In the genomic region with DNA sequence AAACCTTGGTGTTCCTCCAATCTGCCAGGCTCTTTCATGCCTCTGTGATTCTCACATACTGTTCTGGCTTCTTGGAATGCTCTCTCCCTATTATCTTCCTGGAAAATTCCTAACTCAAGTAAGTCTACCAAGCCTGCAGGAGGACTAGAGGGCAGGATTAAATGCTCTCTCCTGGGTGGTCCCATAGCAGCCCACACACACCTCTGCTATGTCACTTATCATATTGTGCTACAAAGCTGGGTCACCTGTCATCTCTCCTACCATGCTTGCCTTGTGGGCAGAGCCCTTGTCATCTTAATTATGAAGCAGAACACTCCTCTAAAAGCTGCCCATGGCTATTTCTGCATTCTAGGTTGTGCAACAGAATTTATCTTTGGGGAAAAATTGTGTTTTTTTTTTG, we compare ENCODE assay signal across 1 cellular context.
TF ChIP-seq lines count a peak whose summit lies in the region.

No MANE protein-coding gene starts in this region.

TF ChIP-seq in K562, 482 proteins besides CTCF, POLR2A, EP300 and RAD21 (continued from another document):
- TF ChIP-seq RBFOX2 (IDR thresholded peaks at IDR 0.05; ENCODE audit: low read depth, low read length): no peak
- TF ChIP-seq ZNF316 (IDR thresholded peaks at IDR 0.05): no peak
- no peak for TF ChIP-seq FOS (IDR thresholded peaks at IDR 0.05; ENCODE audit: extremely low read depth, insufficient read length)
- TF ChIP-seq CEBPB (tag; IDR thresholded peaks at IDR 0.05): 0 out of 2 replicates have a peak, but pooled peaks have one; percentile 28
- TF ChIP-seq, protein P1, sequence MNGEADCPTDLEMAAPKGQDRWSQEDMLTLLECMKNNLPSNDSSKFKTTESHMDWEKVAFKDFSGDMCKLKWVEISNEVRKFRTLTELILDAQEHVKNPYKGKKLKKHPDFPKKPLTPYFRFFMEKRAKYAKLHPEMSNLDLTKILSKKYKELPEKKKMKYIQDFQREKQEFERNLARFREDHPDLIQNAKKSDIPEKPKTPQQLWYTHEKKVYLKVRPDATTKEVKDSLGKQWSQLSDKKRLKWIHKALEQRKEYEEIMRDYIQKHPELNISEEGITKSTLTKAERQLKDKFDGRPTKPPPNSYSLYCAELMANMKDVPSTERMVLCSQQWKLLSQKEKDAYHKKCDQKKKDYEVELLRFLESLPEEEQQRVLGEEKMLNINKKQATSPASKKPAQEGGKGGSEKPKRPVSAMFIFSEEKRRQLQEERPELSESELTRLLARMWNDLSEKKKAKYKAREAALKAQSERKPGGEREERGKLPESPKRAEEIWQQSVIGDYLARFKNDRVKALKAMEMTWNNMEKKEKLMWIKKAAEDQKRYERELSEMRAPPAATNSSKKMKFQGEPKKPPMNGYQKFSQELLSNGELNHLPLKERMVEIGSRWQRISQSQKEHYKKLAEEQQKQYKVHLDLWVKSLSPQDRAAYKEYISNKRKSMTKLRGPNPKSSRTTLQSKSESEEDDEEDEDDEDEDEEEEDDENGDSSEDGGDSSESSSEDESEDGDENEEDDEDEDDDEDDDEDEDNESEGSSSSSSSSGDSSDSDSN (IDR thresholded peaks at IDR 0.05; ENCODE audit: borderline replicate concordance in 1 of 2, low read depth in 2 of 2, low read length in 2 of 2): no peak
- TF ChIP-seq SP1 (CRISPR knock-in tag; IDR thresholded peaks at IDR 0.05): 0 out of 2 replicates have a peak, but pooled peaks have one; percentile 44
- TF ChIP-seq ZNF263 (CRISPR knock-in tag; IDR thresholded peaks at IDR 0.05; ENCODE audit: borderline replicate concordance): no peak
- no peak for TF ChIP-seq MAFF (IDR thresholded peaks at IDR 0.05; ENCODE audit: low read length)
- TF ChIP-seq HNRNPK (IDR thresholded peaks at IDR 0.05; ENCODE audit: low read depth, low read length, poor library complexity, severe bottlenecking): no peak
- no peak for TF ChIP-seq RB1 (IDR thresholded peaks at IDR 0.05; ENCODE audit: low read depth)
- no peak for TF ChIP-seq NBN (IDR thresholded peaks at IDR 0.05; ENCODE audit: low read depth)
